Comparison of ENCODE assay signal across 18 cellular contexts in genomic region chr17:72967263-72967962, GRCh38.
DNase-seq lines count a peak whose midpoint lies in the region; TF ChIP-seq lines count a peak whose summit lies in the region.
"Had no signal": no experiment of that assay in that cellular context is flagged by ENCODE, and none has a peak within 500 bp of the region (broad histone marks: within the 10 kb centered on the region; RNA-seq: fewer than 3 reads in every experiment).

No MANE protein-coding gene starts in this region.

- no peaks in the 10 kb centered on the region for H3K27me3 ChIP-seq in osteoblast (ENCODE audit: insufficient read depth, low read length)
- no peaks in the 10 kb centered on the region for H3K27me3 ChIP-seq in right atrium auricular region

- H3K9me3 Mint-ChIP-seq in chondrocyte (ENCODE audit: low read depth) = no peaks in the 10 kb centered on the region
- H3K9me3 Mint-ChIP-seq in activated CD4-positive, alpha-beta T cell treated with anti-CD3 and anti-CD28 coated beads, Interleukin-2, amount 10 ng/mL, durations not matched to agents 7 days and 5 days = no peaks in the 10 kb centered on the region
- H3K9me3 Mint-ChIP-seq: CD8-positive, alpha-beta T cell had no signal

- H3K27ac Mint-ChIP-seq in chondrocyte (ENCODE audit: unreplicated experiment) = peak overlapping the region; percentile 5
- H3K27ac Mint-ChIP-seq in activated CD4-positive, alpha-beta T cell treated with anti-CD3 and anti-CD28 coated beads, Interleukin-2, amount 10 ng/mL, durations not matched to agents 7 days and 5 days = no peak overlapping the region
- H3K27ac Mint-ChIP-seq: CD8-positive, alpha-beta T cell had no signal

- H2AFZ ChIP-seq in osteoblast (ENCODE audit: low read length) = no peak overlapping the region

- H3K36me3 Mint-ChIP-seq in chondrocyte (ENCODE audit: low read depth) = no peaks in the 10 kb centered on the region
- H3K36me3 Mint-ChIP-seq in activated CD4-positive, alpha-beta T cell treated with anti-CD3 and anti-CD28 coated beads, Interleukin-2, amount 10 ng/mL, durations not matched to agents 7 days and 5 days (ENCODE audit: low read depth) = no peaks in the 10 kb centered on the region
- H3K36me3 Mint-ChIP-seq: CD8-positive, alpha-beta T cell had no signal

- no peaks in the 10 kb centered on the region for H3K4me1 ChIP-seq in HEK293 (ENCODE audit: control insufficient read depth, insufficient read depth, low read length)
- peaks cover 15% of the 10 kb centered on the region for H3K4me1 ChIP-seq in osteoblast (ENCODE audit: insufficient read depth, low read length)
- H3K4me1 ChIP-seq in right atrium auricular region = peaks cover 0 to 11% of the 10 kb centered on the region in 2 donors
- H3K4me1 ChIP-seq: A549 had no signal

- CTCF ChIA-PET in HEK293 (lab: Yijun Ruan, JAX) = interaction anchor here (0.6 to 3.4 kb wide), 7 partner anchors 10 to 989 kb away, joined by 3 to 13 read pairs (median 3); no protein-coding TSS in a partner anchor
- CTCF ChIA-PET in activated CD4-positive, alpha-beta T cell treated with anti-CD3 and anti-CD28 coated beads, Interleukin-2, amount 10 ng/mL, durations not matched to agents 7 days and 5 days (lab: Charles Lee) = interaction anchor here (1.3 kb wide), 1 partner anchor 13 kb away, joined by 3 read pairs; no protein-coding TSS in a partner anchor

- H3K36me3 ChIP-seq in HEK293 (ENCODE audit: control insufficient read depth in 2 of 2, insufficient read depth in 1 of 2, low read length in 2 of 2) = no peaks in the 10 kb centered on the region
- H3K36me3 ChIP-seq in osteoblast (ENCODE audit: insufficient read depth, low read length) = no peaks in the 10 kb centered on the region
- H3K36me3 ChIP-seq in right atrium auricular region = no peaks in the 10 kb centered on the region

- POLR2A ChIA-PET in HEK293 (lab: Yijun Ruan, JAX) = no interaction called here
- POLR2A ChIA-PET in activated CD4-positive, alpha-beta T cell treated with anti-CD3 and anti-CD28 coated beads, Interleukin-2, amount 10 ng/mL, durations not matched to agents 7 days and 5 days (lab: Charles Lee) = no interaction called here

- H3K4me2 ChIP-seq in osteoblast (ENCODE audit: insufficient read depth, low read length) = peak overlapping the region; percentile 17
- H3K4me2 ChIP-seq: A549 had no signal

- TF ChIP-seq CTCF in HEK293 (tag by site-specific recombination; IDR thresholded peaks at IDR 0.05) = no peak
- no peak for TF ChIP-seq CTCF in chondrocyte (IDR thresholded peaks at IDR 0.05)
- TF ChIP-seq CTCF in osteoblast (IDR thresholded peaks at IDR 0.05; ENCODE audit: extremely low read depth, low read depth, low read length) = no peak
- no peak for TF ChIP-seq CTCF in right atrium auricular region (IDR thresholded peaks at IDR 0.05)

- no peak overlapping the region for H3K4me3 Mint-ChIP-seq in chondrocyte (ENCODE audit: unreplicated experiment)
- H3K4me3 Mint-ChIP-seq in activated CD4-positive, alpha-beta T cell treated with anti-CD3 and anti-CD28 coated beads, Interleukin-2, amount 10 ng/mL, durations not matched to agents 7 days and 5 days = no peak overlapping the region
- H3K4me3 Mint-ChIP-seq: CD8-positive, alpha-beta T cell had no signal

- peaks cover 18% of the 10 kb centered on the region for H3K4me1 Mint-ChIP-seq in chondrocyte (ENCODE audit: low read depth)
- no peaks in the 10 kb centered on the region for H3K4me1 Mint-ChIP-seq in activated CD4-positive, alpha-beta T cell treated with anti-CD3 and anti-CD28 coated beads, Interleukin-2, amount 10 ng/mL, durations not matched to agents 7 days and 5 days

- DNase-seq in NCI-H69 (lab: John Stamatoyannopoulos, UW) (peak; percentile 50), chondrocyte (ENCODE audit: low spot score) (no peak), osteoblast (ENCODE audit: insufficient read length, low spot score, missing footprints) (peak; percentile 84), GM03348 (ENCODE audit: low spot score) (no peak), right atrium auricular region (ENCODE audit: low spot score) (no peak)
- DNase-seq in activated CD4-positive, alpha-beta T cell treated with anti-CD3 and anti-CD28 coated beads, Interleukin-2, amount 10 ng/mL, durations not matched to agents 7 days and 5 days = no peak
- DNase-seq: Calu3; CD8-positive, alpha-beta T cell; KBM-7; NCI-H1105; NCI-H1694; NCI-H2081 treated with DMSO at 0.1 percent for 48 hours; NCI-H510A treated with DMSO at 0.1 percent for 48 hours; NK-92 treated with Interleukin-12 subunit alpha and Interleukin-12 subunit beta, amount 100 ng/mL, for 24 hours; OCI-M1; SIG-M5 had no signal

- H3K27ac ChIP-seq in HEK293 (ENCODE audit: extremely low read depth, low read depth, low read length) (no peak overlapping the region), osteoblast (ENCODE audit: low read depth, low read length) (no peak overlapping the region), right atrium auricular region (no peak overlapping the region)
- H3K27ac ChIP-seq: A549 had no signal

- H3K9me3 ChIP-seq in HEK293 (ENCODE audit: control insufficient read depth, insufficient read depth, low read depth, low read length) = no peaks in the 10 kb centered on the region
- no peaks in the 10 kb centered on the region for H3K9me3 ChIP-seq in osteoblast (ENCODE audit: low read depth, low read length)
- no peaks in the 10 kb centered on the region for H3K9me3 ChIP-seq in right atrium auricular region
- H3K9me3 ChIP-seq: A549 had no signal

- no peaks in the 10 kb centered on the region for H3K27me3 Mint-ChIP-seq in chondrocyte (ENCODE audit: low read depth)
- no peaks in the 10 kb centered on the region for H3K27me3 Mint-ChIP-seq in activated CD4-positive, alpha-beta T cell treated with anti-CD3 and anti-CD28 coated beads, Interleukin-2, amount 10 ng/mL, durations not matched to agents 7 days and 5 days

- H3K79me2 ChIP-seq in osteoblast (ENCODE audit: insufficient read depth, low read length) = no peaks in the 10 kb centered on the region

- no peak overlapping the region for H3K4me3 ChIP-seq in HEK293 (ENCODE audit: low read depth, low read length)
- H3K4me3 ChIP-seq in osteoblast (ENCODE audit: insufficient read depth, low read length) = no peak overlapping the region
- no peak overlapping the region for H3K4me3 ChIP-seq in right atrium auricular region
- H3K4me3 ChIP-seq: A549 had no signal

- H4K20me1 ChIP-seq in osteoblast (ENCODE audit: insufficient read depth, low read length) = peaks cover 16% of the 10 kb centered on the region

TF ChIP-seq in HEK293, 187 proteins besides CTCF, POLR2A, EP300 and RAD21:
- no peak for TF ChIP-seq ZNF362 (tag by site-specific recombination; IDR thresholded peaks at IDR 0.05)
- no peak for TF ChIP-seq BCL11A (tag by site-specific recombination; IDR thresholded peaks at IDR 0.05; ENCODE audit: low read depth)
- no peak for TF ChIP-seq REST (tag by site-specific recombination; IDR thresholded peaks at IDR 0.05)
- peak; percentile 59; the same call in 1 of the 2 replicates for TF ChIP-seq ZNF596 (tag by site-specific recombination; IDR thresholded peaks at IDR 0.05)

Comparison
In these comparisons a context has a peak if more than half of its experiments do, and no peak if none do; other contexts are left out.
1. DNase-seq: peak in NCI-H69 (single experiment) and osteoblast (single experiment); none in chondrocyte (single experiment), activated CD4-positive, alpha-beta T cell treated with anti-CD3 and anti-CD28 coated beads, Interleukin-2, amount 10 ng/mL, durations not matched to agents 7 days and 5 days (single experiment), GM03348 (single experiment) and right atrium auricular region (single experiment).